Comparison of ENCODE assay signal across 28 cellular contexts in genomic region chr10:49613882-49614241, GRCh38. TPM values are rescaled to one million over a fixed set of nuclear protein-coding genes. Genes with fewer than 3 reads are reported as not detected.
DNase-seq lines count a peak whose midpoint lies in the region; ATAC-seq and TF ChIP-seq lines count a peak whose summit lies in the region.
"Had no signal": no experiment of that assay in that cellular context is flagged by ENCODE, and none has a peak within 500 bp of the region (broad histone marks: within the 10 kb centered on the region; RNA-seq: fewer than 3 reads in every experiment).

Gene CHAT (plus strand): TSS chr10:49614037. CDS start chr10:49614190, 153 bp downstream.

- no peak for TF ChIP-seq CTCF in mammary epithelial cell (conservative IDR thresholded peaks at IDR 0.05 in 1 of 2, IDR thresholded peaks at IDR 0.05 in 1 of 2; ENCODE audit: extremely low read depth in 1 of 2, insufficient read depth in 1 of 2, low read depth in 1 of 2, low read length in 2 of 2)
- TF ChIP-seq CTCF in type B pancreatic cell (conservative IDR thresholded peaks at IDR 0.05) = no peak

- no peaks in the 10 kb centered on the region for H3K27me3 ChIP-seq in right cardiac atrium (ENCODE audit: control insufficient read depth, insufficient read depth)
- peaks cover 58% of the 10 kb centered on the region for H3K27me3 ChIP-seq in mammary epithelial cell (ENCODE audit: insufficient read depth, low read length)

- no peaks in the 10 kb centered on the region for H3K9me3 ChIP-seq in right cardiac atrium (ENCODE audit: control insufficient read depth, low read length)
- H3K9me3 ChIP-seq in mammary epithelial cell (replicated peaks; ENCODE audit: insufficient read depth, low read length) = no peaks in the 10 kb centered on the region
- H3K9me3 ChIP-seq: neutrophil, thyroid gland had no signal

- H2AFZ ChIP-seq in mammary epithelial cell (ENCODE audit: low read depth, low read length) = no peak within 1 kb of the TSS

- peaks cover 7% of the 10 kb centered on the region for H3K36me3 Mint-ChIP-seq in type B pancreatic cell

- H3K9me3 Mint-ChIP-seq in type B pancreatic cell = no peaks in the 10 kb centered on the region
- H3K9me3 Mint-ChIP-seq: CD4-positive, alpha-beta T cell; stimulated activated effector memory CD8-positive, alpha-beta T cell treated with anti-CD3 and anti-CD28 coated beads, Interleukin-12 subunit alpha, Interleukin-12 subunit beta, amount 100 ng/mL, for 72 hours had no signal

- CTCF ChIA-PET in mammary epithelial cell (lab: Charles Lee; ENCODE audit: low non-redundant PET) = no interaction called here

- DNase-seq in cardiac septum (ENCODE audit: low spot score) = peak; percentile 39
- no peak for DNase-seq in right cardiac atrium
- no peak for DNase-seq in mammary epithelial cell
- peak; percentile 60 for DNase-seq in mesenteric fat pad (ENCODE audit: low spot score)
- no peak for DNase-seq in type B pancreatic cell (ENCODE audit: extremely low spot score, unreplicated experiment)
- DNase-seq in inferior parietal cortex (ENCODE audit: extremely low spot score) = no peak
- no peak for DNase-seq in effector CD8-positive, alpha-beta T cell (lab: John Stamatoyannopoulos, UW)
- DNase-seq in cerebellar nuclear complex (lab: John Stamatoyannopoulos, UW) = no peak
- DNase-seq: activated CD4-positive, alpha-beta T cell treated with anti-CD3 and anti-CD28 coated beads, Interleukin-2, amount 50 U/mL, for 4 hours; activated naive CD8-positive, alpha-beta T cell treated with anti-CD3 and anti-CD28 coated beads for 36 hours; activated T-cell treated with anti-CD3 and anti-CD28 coated beads, Interleukin-2, amount 50 U/mL, for 1 hour; brain microvascular endothelial cell; CD4-positive, alpha-beta T cell; cortex of kidney; foreskin keratinocyte; HCEC 1CT; hypothalamus; midbrain; NCI-H2029; NCI-H524 treated with DMSO at 0.1 percent for 48 hours; stimulated activated CD4-positive, alpha-beta T cell treated with anti-CD3 and anti-CD28 coated beads, Interleukin-15, amount 100 ng/mL, for 24 hours; thyroid gland had no signal

- H3K27ac Mint-ChIP-seq in type B pancreatic cell = no peak within 1 kb of the TSS
- H3K27ac Mint-ChIP-seq: activated naive CD8-positive, alpha-beta T cell treated with anti-CD3 and anti-CD28 coated beads for 36 hours; CD4-positive, alpha-beta T cell; stimulated activated effector memory CD8-positive, alpha-beta T cell treated with anti-CD3 and anti-CD28 coated beads, Interleukin-12 subunit alpha, Interleukin-12 subunit beta, amount 100 ng/mL, for 72 hours had no signal

- intact Hi-C loops in cardiac septum (cut with DNase I) (no loop called here), right cardiac atrium (cut with DNase I) (no loop called here), mammary epithelial cell (cut with micrococcal nuclease) (no loop called here)

- H3K9ac ChIP-seq in mammary epithelial cell (ENCODE audit: insufficient read depth, low read length) = no peak within 1 kb of the TSS

- H3K4me1 ChIP-seq in right cardiac atrium (ENCODE audit: control insufficient read depth, insufficient read depth, low read length) = no peaks in the 10 kb centered on the region
- H3K4me1 ChIP-seq in mammary epithelial cell (ENCODE audit: insufficient read depth, low read length) = peaks cover 13% of the 10 kb centered on the region
- H3K4me1 ChIP-seq: foreskin keratinocyte had no signal

- H3K27ac ChIP-seq in right cardiac atrium (ENCODE audit: low read length) = no peak within 1 kb of the TSS
- no peak within 1 kb of the TSS for H3K27ac ChIP-seq in mammary epithelial cell (ENCODE audit: insufficient read depth, low read depth, low read length)
- H3K27ac ChIP-seq: brain microvascular endothelial cell, epithelial cell of prostate, foreskin keratinocyte, HL-60, neutrophil, thyroid gland had no signal

- no peak for ATAC-seq in right cardiac atrium
- ATAC-seq: foreskin keratinocyte; K562; left colon; stimulated activated effector memory CD8-positive, alpha-beta T cell treated with anti-CD3 and anti-CD28 coated beads, Interleukin-12 subunit alpha, Interleukin-12 subunit beta, amount 100 ng/mL, for 72 hours had no signal

- dilution Hi-C loops in mammary epithelial cell (cut with HindIII; ENCODE audit: low sequenced_read_pairs) = no loop called here

- H3K79me2 ChIP-seq in mammary epithelial cell (ENCODE audit: insufficient read depth, low read length) = no peaks in the 10 kb centered on the region

- no TSS peak for BruUV-seq in mammary epithelial cell (replicated peaks; lab: Mats Ljungman, UMichigan)

- in situ Hi-C loops in mammary epithelial cell (cut with MboI; ENCODE audit: low sequenced_read_pairs in 2 of 2) = no loop called here

- 1% methylated on average over 9 of the region's 10 CpGs for WGBS in right cardiac atrium
- WGBS in mammary epithelial cell (ENCODE audit: low coverage, missing lambda C conversion rate) = 0% methylated on average over 3 of the region's 10 CpGs

- H3K4me1 Mint-ChIP-seq in type B pancreatic cell (ENCODE audit: unreplicated experiment) = peaks cover 10% of the 10 kb centered on the region

- peaks cover 9% of the 10 kb centered on the region for H4K20me1 ChIP-seq in mammary epithelial cell (ENCODE audit: insufficient read depth, low read length)

- H3K4me3 ChIP-seq in right cardiac atrium (ENCODE audit: low read length) (no peak within 1 kb of the TSS), mammary epithelial cell (replicated peaks in 1 of 3; ENCODE audit: insufficient read depth in 1 of 3, low read depth in 2 of 3, low read length in 3 of 3) (no peak within 1 kb of the TSS)
- H3K4me3 ChIP-seq: K562, thyroid gland had no signal

- peak within 1 kb of the TSS; percentile 73 for H3K4me3 Mint-ChIP-seq in type B pancreatic cell
- H3K4me3 Mint-ChIP-seq: activated naive CD8-positive, alpha-beta T cell treated with anti-CD3 and anti-CD28 coated beads for 36 hours; CD4-positive, alpha-beta T cell; stimulated activated effector memory CD8-positive, alpha-beta T cell treated with anti-CD3 and anti-CD28 coated beads, Interleukin-12 subunit alpha, Interleukin-12 subunit beta, amount 100 ng/mL, for 72 hours had no signal

- peak within 1 kb of the TSS; percentile 33 for H3K4me2 ChIP-seq in mammary epithelial cell (ENCODE audit: insufficient read depth, low read depth, low read length)

- H3K36me3 ChIP-seq in mammary epithelial cell (ENCODE audit: insufficient read depth, low read length) = no peaks in the 10 kb centered on the region
- H3K36me3 ChIP-seq: brain microvascular endothelial cell, neutrophil, thyroid gland had no signal

- H3K27me3 Mint-ChIP-seq in type B pancreatic cell = peaks cover 86% of the 10 kb centered on the region

RNA-seq across cellular contexts. Expression of gene CHAT, which starts in this region (rescaled TPM):
- not detected for total RNA-seq in cardiac septum
- not detected for total RNA-seq in right cardiac atrium
- polyA plus RNA-seq in right cardiac atrium = not detected
- total RNA-seq in mammary epithelial cell = not detected
- polyA plus RNA-seq in mammary epithelial cell = not detected
- not detected for polyA minus RNA-seq in mammary epithelial cell
- total RNA-seq in mesenteric fat pad = not detected
- 0.34 and 0.62 TPM in 2 replicates for total RNA-seq in type B pancreatic cell (ENCODE audit: low replicate concordance)
- total RNA-seq: activated naive CD8-positive, alpha-beta T cell treated with anti-CD3 and anti-CD28 coated beads for 36 hours; CD4-positive, alpha-beta T cell; foreskin keratinocyte; K562; thyroid gland had no signal
- polyA plus RNA-seq: foreskin keratinocyte, K562 had no signal

Comparison
In these comparisons a context has a peak if more than half of its experiments do, and no peak if none do; other contexts are left out.
1. Peak in DNase-seq in cardiac septum; RNA of the gene not detected or under 1 TPM.
2. Peak in DNase-seq in mesenteric fat pad; RNA of the gene not detected or under 1 TPM.